Comparison of ENCODE assay signal across 27 cellular contexts in the genomic region with DNA sequence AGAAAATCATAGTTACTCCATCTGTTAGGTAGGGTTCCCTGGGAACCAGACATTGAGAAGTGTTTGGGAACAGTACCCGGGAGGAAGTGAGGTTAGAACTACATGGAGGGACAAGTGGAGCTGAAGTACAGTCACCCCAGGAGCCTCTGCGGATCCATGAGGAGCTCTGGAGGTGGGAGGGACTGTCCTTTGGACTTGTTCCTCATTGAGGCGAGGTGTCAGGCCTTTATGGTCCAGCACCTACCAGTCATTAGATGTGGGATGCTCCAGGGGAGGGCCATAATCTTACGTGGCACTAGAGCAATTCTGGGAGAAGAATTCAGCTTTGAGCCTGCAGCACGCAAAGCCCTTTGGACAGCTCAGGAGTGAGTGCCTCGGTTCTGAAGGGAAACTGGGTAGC.
"Had no signal": no experiment of that assay in that cellular context is flagged by ENCODE, and none has a peak within 500 bp of the region (broad histone marks: within the 10 kb centered on the region; RNA-seq: fewer than 3 reads in every experiment).

No MANE protein-coding gene starts in this region.

- H3K4me3 ChIP-seq: adrenal gland, body of pancreas, gastrocnemius medialis had no signal

- ATAC-seq: activated CD4-positive, alpha-beta T cell treated with anti-CD3 and anti-CD28 coated beads for 36 hours; activated CD8-positive, alpha-beta memory T cell treated with anti-CD3 and anti-CD28 coated beads, Interleukin-2, amount 10 ng/mL, durations not matched to agents 7 days and 5 days; activated CD8-positive, alpha-beta T cell treated with anti-CD3 and anti-CD28 coated beads, Interleukin-2, amount 10 ng/mL, durations not matched to agents 7 days and 5 days; activated naive CD8-positive, alpha-beta T cell treated with anti-CD3 and anti-CD28 coated beads, Interleukin-2, amount 50 U/mL, for 24 hours; body of pancreas; foreskin keratinocyte; gastrocnemius medialis; T-helper 17 cell had no signal

- H3K27me3 ChIP-seq: adrenal gland, body of pancreas, gastrocnemius medialis had no signal

- H3K36me3 ChIP-seq: adrenal gland, gastrocnemius medialis had no signal

- DNase-seq: activated CD4-positive, alpha-beta memory T cell treated with anti-CD3 and anti-CD28 coated beads for 36 hours; activated CD4-positive, alpha-beta T cell treated with anti-CD3 and anti-CD28 coated beads for 36 hours; activated CD4-positive, alpha-beta T cell treated with anti-CD3 and anti-CD28 coated beads, Interleukin-2, amount 10 ng/mL, durations not matched to agents 24 days and 14 days; activated CD4-positive, CD25-positive, alpha-beta regulatory T cell; activated CD4-positive, CD25-positive, alpha-beta regulatory T cell treated with anti-CD3 and anti-CD28 coated beads, Interleukin-2, amount 50 U/mL, for 72 hours; activated CD8-positive, alpha-beta memory T cell treated with anti-CD3 and anti-CD28 coated beads, Interleukin-2, amount 10 ng/mL, durations not matched to agents 7 days and 5 days; activated CD8-positive, alpha-beta memory T cell treated with anti-CD3 and anti-CD28 coated beads, Interleukin-2, amount 50 U/mL, for 4 hours; activated CD8-positive, alpha-beta T cell treated with anti-CD3 and anti-CD28 coated beads, Interleukin-2, amount 10 ng/mL, durations not matched to agents 7 days and 5 days; activated effector memory CD4-positive, alpha-beta T cell treated with anti-CD3 and anti-CD28 coated beads, Interleukin-2, amount 50 U/mL, for 16 hours; activated naive CD4-positive, alpha-beta T cell treated with anti-CD3 and anti-CD28 coated beads for 36 hours; activated naive CD8-positive, alpha-beta T cell treated with anti-CD3 and anti-CD28 coated beads for 36 hours; activated naive CD8-positive, alpha-beta T cell treated with anti-CD3 and anti-CD28 coated beads, Interleukin-2, amount 50 U/mL, for 24 hours; activated T-cell treated with anti-CD3 and anti-CD28 coated beads, Interleukin-2, amount 50 U/mL, for 1 hour; activated T-cell treated with anti-CD3 and anti-CD28 coated beads, Interleukin-2, amount 50 U/mL, for 48 hours; adrenal gland; amygdala; aorta; body of pancreas; caudate nucleus; effector CD8-positive, alpha-beta T cell; foreskin keratinocyte; gastrocnemius medialis; glutamatergic neuron; T-helper 1 cell; T-helper 17 cell; T1000 had no signal

- H3K9me3 ChIP-seq: adrenal gland, body of pancreas, gastrocnemius medialis had no signal

- H3K4me1 ChIP-seq: adrenal gland, body of pancreas, foreskin keratinocyte, gastrocnemius medialis had no signal

- H3K27ac ChIP-seq: adrenal gland, body of pancreas, epithelial cell of prostate, foreskin keratinocyte, gastrocnemius medialis had no signal
